Comparison of ENCODE assay signal across 8 cellular contexts in genomic region chr6:163170294-163170883, GRCh38.
DNase-seq lines count a peak whose midpoint lies in the region; ATAC-seq, FAIRE-seq and TF ChIP-seq lines count a peak whose summit lies in the region.

No MANE protein-coding gene starts in this region.

- no peaks in the 10 kb centered on the region for H3K36me3 ChIP-seq in CD8-positive, alpha-beta T cell (ENCODE audit: insufficient read depth, low read length)
- H3K36me3 ChIP-seq in left lung (no peaks in the 10 kb centered on the region), prostate gland (no peaks in the 10 kb centered on the region)

- no peaks in the 10 kb centered on the region for H3K27me3 ChIP-seq in CD8-positive, alpha-beta T cell (ENCODE audit: insufficient read depth, low read length)
- no peaks in the 10 kb centered on the region for H3K27me3 ChIP-seq in left lung
- no peaks in the 10 kb centered on the region for H3K27me3 ChIP-seq in prostate gland (replicated peaks; ENCODE audit: insufficient read depth)

- H3K4me3 ChIP-seq in CD8-positive, alpha-beta T cell (ENCODE audit: low read depth, low read length) = no peak overlapping the region
- H3K4me3 ChIP-seq in left lung (no peak overlapping the region), prostate gland (no peak overlapping the region)

- H3K27me3 Mint-ChIP-seq in CD8-positive, alpha-beta T cell (ENCODE audit: low read depth) = no peaks in the 10 kb centered on the region
- H3K27me3 Mint-ChIP-seq in activated CD8-positive, alpha-beta T cell treated with anti-CD3 and anti-CD28 coated beads for 36 hours = peaks cover under 1% of the 10 kb centered on the region

- H3K4me1 ChIP-seq in CD8-positive, alpha-beta T cell (ENCODE audit: insufficient read depth, low read length) = no peaks in the 10 kb centered on the region
- no peaks in the 10 kb centered on the region for H3K4me1 ChIP-seq in left lung
- no peaks in the 10 kb centered on the region for H3K4me1 ChIP-seq in prostate gland (replicated peaks)

- H3K9me3 Mint-ChIP-seq in CD8-positive, alpha-beta T cell = no peaks in the 10 kb centered on the region
- no peaks in the 10 kb centered on the region for H3K9me3 Mint-ChIP-seq in activated CD8-positive, alpha-beta T cell treated with anti-CD3 and anti-CD28 coated beads for 36 hours

- TF ChIP-seq POLR2A in prostate gland (IDR thresholded peaks at IDR 0.05) = no peak

- no peak for FAIRE-seq in GM19239 (lab: Jason Lieb, UNC)

- no peaks in the 10 kb centered on the region for H3K9me3 ChIP-seq in CD8-positive, alpha-beta T cell (ENCODE audit: low read length)
- no peaks in the 10 kb centered on the region for H3K9me3 ChIP-seq in left lung
- H3K9me3 ChIP-seq in prostate gland = no peaks in the 10 kb centered on the region

- 97% methylated on average over 14 of the region's 14 CpGs for WGBS in prostate gland

- H3K27ac ChIP-seq in CD8-positive, alpha-beta T cell (ENCODE audit: low read depth, low read length) = no peak overlapping the region
- H3K27ac ChIP-seq in left lung (no peak overlapping the region), prostate gland (no peak overlapping the region)

- intact Hi-C loops in CD8-positive, alpha-beta T cell (cut with DNase I, micrococcal nuclease) = loop anchor here in 1 of 2 experiments (2.0 to 5.0 kb wide), 3 partner anchors 384 to 1757 kb away; no protein-coding TSS in a partner anchor
- intact Hi-C loops in activated CD8-positive, alpha-beta T cell treated with anti-CD3 and anti-CD28 coated beads for 36 hours (cut with micrococcal nuclease) = loop anchor here (10.0 kb wide), 1 partner anchor 784 kb away; no protein-coding TSS in a partner anchor
- intact Hi-C loops in left lung (cut with DNase I) (no loop called here), prostate gland (cut with DNase I) (no loop called here)

- no peaks in the 10 kb centered on the region for H3K4me1 Mint-ChIP-seq in CD8-positive, alpha-beta T cell (ENCODE audit: low read depth)
- H3K4me1 Mint-ChIP-seq in activated CD8-positive, alpha-beta T cell treated with anti-CD3 and anti-CD28 coated beads for 36 hours (ENCODE audit: low read depth) = no peaks in the 10 kb centered on the region

- no peaks in the 10 kb centered on the region for H3K36me3 Mint-ChIP-seq in CD8-positive, alpha-beta T cell
- no peaks in the 10 kb centered on the region for H3K36me3 Mint-ChIP-seq in activated CD8-positive, alpha-beta T cell treated with anti-CD3 and anti-CD28 coated beads for 36 hours (ENCODE audit: low read depth)

- H3K4me3 Mint-ChIP-seq in CD8-positive, alpha-beta T cell = no peak overlapping the region
- H3K4me3 Mint-ChIP-seq in activated CD8-positive, alpha-beta T cell treated with anti-CD3 and anti-CD28 coated beads for 36 hours = no peak overlapping the region

- no peak overlapping the region for H3K27ac Mint-ChIP-seq in CD8-positive, alpha-beta T cell
- no peak overlapping the region for H3K27ac Mint-ChIP-seq in activated CD8-positive, alpha-beta T cell treated with anti-CD3 and anti-CD28 coated beads for 36 hours

- ATAC-seq in CD8-positive, alpha-beta T cell = peak; percentile 38
- ATAC-seq in HG03521 (IDR thresholded peaks at IDR 0.05; ENCODE audit: unreplicated experiment) = peak; percentile 64
- peak; percentile 89 for ATAC-seq in activated CD8-positive, alpha-beta T cell treated with anti-CD3 and anti-CD28 coated beads for 36 hours
- peak; percentile 41 for ATAC-seq in left lung

- CTCF ChIA-PET in CD8-positive, alpha-beta T cell (lab: Charles Lee) = interaction anchor here (0.6 to 1.9 kb wide), 10 partner anchors 8 to 1752 kb away, joined by 3 to 10 read pairs (median 3); no protein-coding TSS in a partner anchor
- CTCF ChIA-PET in activated CD8-positive, alpha-beta T cell treated with anti-CD3 and anti-CD28 coated beads for 36 hours (lab: Charles Lee) = interaction anchor here (0.7 to 2.0 kb wide), 11 partner anchors 8 to 786 kb away, joined by 3 to 8 read pairs (median 3); no protein-coding TSS in a partner anchor

- peak in 1 of 7 experiments; percentile 16 for DNase-seq in CD8-positive, alpha-beta T cell
- DNase-seq in GM19239 (ENCODE audit: insufficient read length, low spot score) (peak; percentile 36), left lung (peak in 1 of 2 donors; percentile 59), SK-N-DZ (ENCODE audit: low spot score) (no peak), prostate gland (ENCODE audit: low spot score) (no peak), NCI-H2081 treated with DMSO at 0.1 percent for 48 hours (lab: John Stamatoyannopoulos, UW) (no peak)
- DNase-seq in activated CD8-positive, alpha-beta T cell treated with anti-CD3 and anti-CD28 coated beads for 36 hours = peak; percentile 50

- POLR2A ChIA-PET in CD8-positive, alpha-beta T cell (lab: Charles Lee) = no interaction called here
- POLR2A ChIA-PET in activated CD8-positive, alpha-beta T cell treated with anti-CD3 and anti-CD28 coated beads for 36 hours (lab: Charles Lee) = no interaction called here

- TF ChIP-seq CTCF in CD8-positive, alpha-beta T cell (IDR thresholded peaks at IDR 0.05) = peak; percentile 69
- peak; percentile 85 for TF ChIP-seq CTCF in activated CD8-positive, alpha-beta T cell treated with anti-CD3 and anti-CD28 coated beads for 36 hours (IDR thresholded peaks at IDR 0.05)
- TF ChIP-seq CTCF in left lung (IDR thresholded peaks at IDR 0.05) (peak; percentile 52 to 69), prostate gland (IDR thresholded peaks at IDR 0.05) (peak in 2 of 4 experiments; percentile 30 to 31)

Comparison
In these comparisons a context has a peak if more than half of its experiments do, and no peak if none do; other contexts are left out.
1. ATAC-seq: peak in every context shown above with its lines; median percentile 89 in activated CD8-positive, alpha-beta T cell treated with anti-CD3 and anti-CD28 coated beads for 36 hours; 64 in HG03521; 41 in left lung; 38 in CD8-positive, alpha-beta T cell.
2. DNase-seq: peak in GM19239 (single experiment) and activated CD8-positive, alpha-beta T cell treated with anti-CD3 and anti-CD28 coated beads for 36 hours (single experiment); none in SK-N-DZ (single experiment), prostate gland (single experiment) and NCI-H2081 treated with DMSO at 0.1 percent for 48 hours (single experiment).